Comparison of ENCODE assay signal across 1 cellular context in the genomic region with DNA sequence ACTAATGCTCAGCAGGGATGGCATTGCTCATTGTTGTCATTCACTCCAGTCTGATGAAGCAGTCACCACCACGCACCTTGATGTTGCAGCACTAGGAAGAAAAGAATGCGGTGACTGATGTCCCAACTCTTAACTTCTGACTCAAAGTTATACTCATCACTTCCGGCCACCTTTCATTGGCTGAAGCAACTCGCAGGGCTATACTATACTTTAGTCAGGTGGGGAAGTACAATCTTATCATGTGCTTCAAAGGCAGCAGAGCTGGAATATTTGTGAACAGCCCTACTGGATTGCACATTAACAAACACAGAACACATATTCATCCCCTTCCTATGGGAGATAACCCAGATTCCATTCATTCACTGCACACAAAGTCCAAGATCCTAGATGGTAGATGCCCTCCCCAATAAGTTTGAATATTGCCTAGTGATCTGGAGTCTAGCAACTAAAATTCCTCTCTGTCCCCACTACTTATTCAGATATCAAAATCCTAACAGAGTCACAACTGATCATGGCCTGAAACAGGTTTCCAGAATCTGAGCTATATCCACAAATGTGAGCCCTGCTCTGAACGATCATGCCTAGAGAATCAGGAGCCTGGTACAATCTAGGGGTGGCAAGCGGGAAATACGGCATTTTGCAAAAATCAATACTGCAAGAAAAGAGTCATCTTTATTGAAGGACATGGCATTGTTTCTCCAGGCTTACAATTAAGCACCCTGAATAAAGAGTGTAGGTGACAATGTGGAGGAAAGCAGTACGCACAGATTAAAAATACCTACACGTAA.
A peak's percentile ranks its signal among the peaks of the same experiment; 100 is the strongest.
TF ChIP-seq lines count a peak whose summit lies in the region.

No MANE protein-coding gene starts in this region.

TF ChIP-seq in HepG2, 621 proteins besides CTCF, POLR2A, EP300 and RAD21 (continued from another document and continues in another):
- TF ChIP-seq, protein P1, sequence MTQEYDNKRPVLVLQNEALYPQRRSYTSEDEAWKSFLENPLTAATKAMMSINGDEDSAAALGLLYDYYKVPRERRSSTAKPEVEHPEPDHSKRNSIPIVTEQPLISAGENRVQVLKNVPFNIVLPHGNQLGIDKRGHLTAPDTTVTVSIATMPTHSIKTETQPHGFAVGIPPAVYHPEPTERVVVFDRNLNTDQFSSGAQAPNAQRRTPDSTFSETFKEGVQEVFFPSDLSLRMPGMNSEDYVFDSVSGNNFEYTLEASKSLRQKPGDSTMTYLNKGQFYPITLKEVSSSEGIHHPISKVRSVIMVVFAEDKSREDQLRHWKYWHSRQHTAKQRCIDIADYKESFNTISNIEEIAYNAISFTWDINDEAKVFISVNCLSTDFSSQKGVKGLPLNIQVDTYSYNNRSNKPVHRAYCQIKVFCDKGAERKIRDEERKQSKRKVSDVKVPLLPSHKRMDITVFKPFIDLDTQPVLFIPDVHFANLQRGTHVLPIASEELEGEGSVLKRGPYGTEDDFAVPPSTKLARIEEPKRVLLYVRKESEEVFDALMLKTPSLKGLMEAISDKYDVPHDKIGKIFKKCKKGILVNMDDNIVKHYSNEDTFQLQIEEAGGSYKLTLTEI (CRISPR knock-in tag; conservative IDR thresholded peaks at IDR 0.05), result no peak
- TF ChIP-seq MIER2 (CRISPR knock-in tag; IDR thresholded peaks at IDR 0.05) (peak; percentile 20; the same call in 1 of the 2 replicates), RFXANK (CRISPR knock-in tag; IDR thresholded peaks at IDR 0.05) (0 out of 2 replicates have a peak, but pooled peaks have one; percentile 25), MYC (CRISPR knock-in tag; IDR thresholded peaks at IDR 0.05; ENCODE audit: borderline replicate concordance) (no peak; the same call in 1 of the 2 replicates), SNAI1 (CRISPR knock-in tag; IDR thresholded peaks at IDR 0.05; ENCODE audit: borderline replicate concordance) (no peak), SNAPC5 (CRISPR knock-in tag; IDR thresholded peaks at IDR 0.05; ENCODE audit: borderline replicate concordance) (no peak), TRIM24 (CRISPR knock-in tag; IDR thresholded peaks at IDR 0.05) (0 out of 2 replicates have a peak, but pooled peaks have one; percentile 55), SALL1 (CRISPR knock-in tag; IDR thresholded peaks at IDR 0.05) (peak; percentile 94), FOXP1 (IDR thresholded peaks at IDR 0.05) (no peak), FOXP1 (CRISPR knock-in tag; IDR thresholded peaks at IDR 0.05) (peak; percentile 80), ZBTB14 (CRISPR knock-in tag; IDR thresholded peaks at IDR 0.05) (no peak), BORCS8-MEF2B (CRISPR knock-in tag; IDR thresholded peaks at IDR 0.05) (no peak), ZSCAN21 (CRISPR knock-in tag; IDR thresholded peaks at IDR 0.05; ENCODE audit: borderline replicate concordance) (peak; percentile 66; the same call in 1 of the 2 replicates), HMGXB3 (CRISPR knock-in tag; IDR thresholded peaks at IDR 0.05; ENCODE audit: borderline replicate concordance) (no peak), DPF2 (CRISPR knock-in tag; IDR thresholded peaks at IDR 0.05; ENCODE audit: borderline replicate concordance, low read depth) (0 out of 2 replicates have a peak, but pooled peaks have one; percentile 36), DBP (CRISPR knock-in tag; IDR thresholded peaks at IDR 0.05; ENCODE audit: not compliant biosample characterization) (no peak), TCF7L2 (IDR thresholded peaks at IDR 0.05; ENCODE audit: low read depth, low read length) (peak; percentile 93), ZBTB7A (CRISPR knock-in tag; IDR thresholded peaks at IDR 0.05) (no peak), KAT7 (CRISPR knock-in tag; IDR thresholded peaks at IDR 0.05; ENCODE audit: borderline replicate concordance) (peak; percentile 78), SRSF9 (IDR thresholded peaks at IDR 0.05; ENCODE audit: borderline replicate concordance, insufficient read depth, low read depth, low read length, poor library complexity, severe bottlenecking) (no peak), KDM1A (CRISPR knock-in tag; IDR thresholded peaks at IDR 0.05) (peak; percentile 6; the same call in 1 of the 2 replicates), ZNF207 (IDR thresholded peaks at IDR 0.05; ENCODE audit: borderline replicate concordance) (no peak), IKZF4 (CRISPR knock-in tag; IDR thresholded peaks at IDR 0.05; ENCODE audit: borderline replicate concordance, low read depth, not compliant biosample characterization) (no peak), ZNF883 (CRISPR knock-in tag; IDR thresholded peaks at IDR 0.05; ENCODE audit: not compliant biosample characterization) (no peak), ZMYM2 (CRISPR knock-in tag; IDR thresholded peaks at IDR 0.05) (0 out of 2 replicates have a peak, but pooled peaks have one; percentile 25), ZFP91 (CRISPR knock-in tag; IDR thresholded peaks at IDR 0.05; ENCODE audit: borderline replicate concordance) (no peak), ZNF850 (CRISPR knock-in tag; conservative IDR thresholded peaks at IDR 0.05) (no peak), ZNF564 (CRISPR knock-in tag; IDR thresholded peaks at IDR 0.05) (no peak), GZF1 (CRISPR knock-in tag; IDR thresholded peaks at IDR 0.05) (peak; percentile 95; the same call in 1 of the 2 replicates), PAWR (CRISPR knock-in tag; IDR thresholded peaks at IDR 0.05; ENCODE audit: borderline replicate concordance) (no peak), GFI1 (CRISPR knock-in tag; IDR thresholded peaks at IDR 0.05; ENCODE audit: borderline replicate concordance) (peak; percentile 98)
- TF ChIP-seq, protein P2, sequence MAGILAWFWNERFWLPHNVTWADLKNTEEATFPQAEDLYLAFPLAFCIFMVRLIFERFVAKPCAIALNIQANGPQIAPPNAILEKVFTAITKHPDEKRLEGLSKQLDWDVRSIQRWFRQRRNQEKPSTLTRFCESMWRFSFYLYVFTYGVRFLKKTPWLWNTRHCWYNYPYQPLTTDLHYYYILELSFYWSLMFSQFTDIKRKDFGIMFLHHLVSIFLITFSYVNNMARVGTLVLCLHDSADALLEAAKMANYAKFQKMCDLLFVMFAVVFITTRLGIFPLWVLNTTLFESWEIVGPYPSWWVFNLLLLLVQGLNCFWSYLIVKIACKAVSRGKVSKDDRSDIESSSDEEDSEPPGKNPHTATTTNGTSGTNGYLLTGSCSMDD (CRISPR knock-in tag; IDR thresholded peaks at IDR 0.05), result no peak
- TF ChIP-seq, protein P3, sequence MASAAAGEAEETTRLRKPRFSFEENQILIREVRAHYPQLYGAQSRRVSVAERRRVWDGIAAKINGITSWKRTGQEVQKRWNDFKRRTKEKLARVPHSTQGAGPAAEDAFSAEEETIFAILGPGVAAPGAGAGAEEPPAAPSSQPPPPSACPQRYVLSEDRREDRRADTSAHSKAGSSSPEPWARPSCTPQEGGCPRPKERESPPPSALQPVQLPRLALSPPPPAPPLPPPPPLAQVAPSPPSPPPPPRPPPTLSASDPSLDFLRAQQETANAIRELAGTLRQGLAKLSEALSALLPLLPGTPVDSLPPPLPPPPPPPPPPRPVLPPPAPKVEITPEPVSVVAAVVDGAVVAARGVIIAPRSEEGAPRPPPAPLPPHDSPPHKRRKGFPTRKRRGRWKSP (CRISPR knock-in tag; IDR thresholded peaks at IDR 0.05), result peak; percentile 67; the same call in 1 of the 2 replicates
- TF ChIP-seq, protein P4, sequence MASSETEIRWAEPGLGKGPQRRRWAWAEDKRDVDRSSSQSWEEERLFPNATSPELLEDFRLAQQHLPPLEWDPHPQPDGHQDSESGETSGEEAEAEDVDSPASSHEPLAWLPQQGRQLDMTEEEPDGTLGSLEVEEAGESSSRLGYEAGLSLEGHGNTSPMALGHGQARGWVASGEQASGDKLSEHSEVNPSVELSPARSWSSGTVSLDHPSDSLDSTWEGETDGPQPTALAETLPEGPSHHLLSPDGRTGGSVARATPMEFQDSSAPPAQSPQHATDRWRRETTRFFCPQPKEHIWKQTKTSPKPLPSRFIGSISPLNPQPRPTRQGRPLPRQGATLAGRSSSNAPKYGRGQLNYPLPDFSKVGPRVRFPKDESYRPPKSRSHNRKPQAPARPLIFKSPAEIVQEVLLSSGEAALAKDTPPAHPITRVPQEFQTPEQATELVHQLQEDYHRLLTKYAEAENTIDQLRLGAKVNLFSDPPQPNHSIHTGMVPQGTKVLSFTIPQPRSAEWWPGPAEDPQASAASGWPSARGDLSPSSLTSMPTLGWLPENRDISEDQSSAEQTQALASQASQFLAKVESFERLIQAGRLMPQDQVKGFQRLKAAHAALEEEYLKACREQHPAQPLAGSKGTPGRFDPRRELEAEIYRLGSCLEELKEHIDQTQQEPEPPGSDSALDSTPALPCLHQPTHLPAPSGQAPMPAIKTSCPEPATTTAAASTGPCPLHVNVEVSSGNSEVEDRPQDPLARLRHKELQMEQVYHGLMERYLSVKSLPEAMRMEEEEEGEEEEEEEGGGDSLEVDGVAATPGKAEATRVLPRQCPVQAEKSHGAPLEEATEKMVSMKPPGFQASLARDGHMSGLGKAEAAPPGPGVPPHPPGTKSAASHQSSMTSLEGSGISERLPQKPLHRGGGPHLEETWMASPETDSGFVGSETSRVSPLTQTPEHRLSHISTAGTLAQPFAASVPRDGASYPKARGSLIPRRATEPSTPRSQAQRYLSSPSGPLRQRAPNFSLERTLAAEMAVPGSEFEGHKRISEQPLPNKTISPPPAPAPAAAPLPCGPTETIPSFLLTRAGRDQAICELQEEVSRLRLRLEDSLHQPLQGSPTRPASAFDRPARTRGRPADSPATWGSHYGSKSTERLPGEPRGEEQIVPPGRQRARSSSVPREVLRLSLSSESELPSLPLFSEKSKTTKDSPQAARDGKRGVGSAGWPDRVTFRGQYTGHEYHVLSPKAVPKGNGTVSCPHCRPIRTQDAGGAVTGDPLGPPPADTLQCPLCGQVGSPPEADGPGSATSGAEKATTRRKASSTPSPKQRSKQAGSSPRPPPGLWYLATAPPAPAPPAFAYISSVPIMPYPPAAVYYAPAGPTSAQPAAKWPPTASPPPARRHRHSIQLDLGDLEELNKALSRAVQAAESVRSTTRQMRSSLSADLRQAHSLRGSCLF (CRISPR knock-in tag; IDR thresholded peaks at IDR 0.05; ENCODE audit: borderline replicate concordance), result no peak
- TF ChIP-seq, protein P5, sequence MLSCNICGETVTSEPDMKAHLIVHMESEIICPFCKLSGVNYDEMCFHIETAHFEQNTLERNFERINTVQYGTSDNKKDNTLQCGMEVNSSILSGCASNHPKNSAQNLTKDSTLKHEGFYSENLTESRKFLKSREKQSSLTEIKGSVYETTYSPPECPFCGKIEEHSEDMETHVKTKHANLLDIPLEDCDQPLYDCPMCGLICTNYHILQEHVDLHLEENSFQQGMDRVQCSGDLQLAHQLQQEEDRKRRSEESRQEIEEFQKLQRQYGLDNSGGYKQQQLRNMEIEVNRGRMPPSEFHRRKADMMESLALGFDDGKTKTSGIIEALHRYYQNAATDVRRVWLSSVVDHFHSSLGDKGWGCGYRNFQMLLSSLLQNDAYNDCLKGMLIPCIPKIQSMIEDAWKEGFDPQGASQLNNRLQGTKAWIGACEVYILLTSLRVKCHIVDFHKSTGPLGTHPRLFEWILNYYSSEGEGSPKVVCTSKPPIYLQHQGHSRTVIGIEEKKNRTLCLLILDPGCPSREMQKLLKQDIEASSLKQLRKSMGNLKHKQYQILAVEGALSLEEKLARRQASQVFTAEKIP (CRISPR knock-in tag; IDR thresholded peaks at IDR 0.05; ENCODE audit: borderline replicate concordance), result no peak
